In genomic region chr4:38531126-38531737, GRCh38 we compare ENCODE assay signal across 11 cellular contexts.
DNase-seq lines count a peak whose midpoint lies in the region; ATAC-seq, FAIRE-seq and TF ChIP-seq lines count a peak whose summit lies in the region.
"Had no signal": no experiment of that assay in that cellular context is flagged by ENCODE, and none has a peak within 500 bp of the region (broad histone marks: within the 10 kb centered on the region; RNA-seq: fewer than 3 reads in every experiment).

No MANE protein-coding gene starts in this region.

- DNase-seq in CD14-positive monocyte (ENCODE audit: low spot score) (no peak), RPMI7951 (ENCODE audit: low read depth) (peak; percentile 14), superior temporal gyrus (ENCODE audit: extremely low spot score) (no peak), NCI-H1694 treated with DMSO at 0.1 percent for 48 hours (lab: John Stamatoyannopoulos, UW) (no peak), testis (no peak)
- DNase-seq: activated naive CD4-positive, alpha-beta T cell treated with anti-CD3 and anti-CD28 coated beads for 36 hours; CD8-positive, alpha-beta T cell had no signal

- H3K27me3 Mint-ChIP-seq in CD14-positive monocyte (ENCODE audit: low read depth in 3 of 3) = peaks cover 0 to 15% (median 2%) of the 10 kb centered on the region in 3 donors

- H3K9me3 Mint-ChIP-seq in CD14-positive monocyte = peaks cover 0 to 7% (median 0%) of the 10 kb centered on the region in 7 donors
- H3K9me3 Mint-ChIP-seq: activated naive CD4-positive, alpha-beta T cell treated with anti-CD3 and anti-CD28 coated beads for 36 hours; CD8-positive, alpha-beta T cell had no signal

- TF ChIP-seq CTCF in CD14-positive monocyte (IDR thresholded peaks at IDR 0.05) (no peak), testis (IDR thresholded peaks at IDR 0.05) (no peak)

- 66 to 67% methylated on average over 5 of the region's 5 CpGs for WGBS in testis, 2 donors

- H3K4me3 Mint-ChIP-seq in CD14-positive monocyte = no peak overlapping the region
- H3K4me3 Mint-ChIP-seq: activated naive CD4-positive, alpha-beta T cell treated with anti-CD3 and anti-CD28 coated beads for 36 hours; CD8-positive, alpha-beta T cell had no signal

- no peaks in the 10 kb centered on the region for H3K27me3 ChIP-seq in testis

- no peaks in the 10 kb centered on the region for H3K4me1 ChIP-seq in testis

- peak; percentile 54 for ATAC-seq in HG02642 (IDR thresholded peaks at IDR 0.05; ENCODE audit: poor library complexity, unreplicated experiment)
- ATAC-seq in GM21737 (IDR thresholded peaks at IDR 0.05; ENCODE audit: unreplicated experiment) = no peak
- ATAC-seq: CD8-positive, alpha-beta T cell; esophagus mucosa had no signal

- H3K4me1 Mint-ChIP-seq in CD14-positive monocyte = peaks cover 70% of the 10 kb centered on the region

- FAIRE-seq in islet of Langerhans (lab: Jason Lieb, UNC) = peak; percentile 78

- H3K36me3 ChIP-seq in testis (ENCODE audit: low read depth, missing control alignments) = no peaks in the 10 kb centered on the region

- intact Hi-C loops in CD14-positive monocyte (cut with micrococcal nuclease) (no loop called here), testis (cut with DNase I; ENCODE audit: low total_unique reads) (no loop called here)

- H3K27ac Mint-ChIP-seq in CD14-positive monocyte = peak overlapping the region in 4 of 7 donors; percentile 38 to 61 (median 47)
- H3K27ac Mint-ChIP-seq: activated naive CD4-positive, alpha-beta T cell treated with anti-CD3 and anti-CD28 coated beads for 36 hours; CD8-positive, alpha-beta T cell had no signal

- H3K4me3 ChIP-seq in testis = no peak overlapping the region

- H3K9me3 ChIP-seq in testis = no peaks in the 10 kb centered on the region

- no peak overlapping the region for H3K27ac ChIP-seq in testis

- TF ChIP-seq POLR2A in testis (IDR thresholded peaks at IDR 0.05) = no peak

- peaks cover 4 to 6% of the 10 kb centered on the region in 2 donors for H3K36me3 Mint-ChIP-seq in CD14-positive monocyte
- H3K36me3 Mint-ChIP-seq: CD8-positive, alpha-beta T cell had no signal
